ENCODE assay signal across 15 cellular contexts in genomic region chr17:1068356-1068755, GRCh38.
A peak's percentile ranks its signal among the peaks of the same experiment; 100 is the strongest.
DNase-seq lines count a peak whose midpoint lies in the region; ATAC-seq and TF ChIP-seq lines count a peak whose summit lies in the region.
"Had no signal": no experiment of that assay in that cellular context is flagged by ENCODE, and none has a peak within 500 bp of the region (broad histone marks: within the 10 kb centered on the region; RNA-seq: fewer than 3 reads in every experiment).

No MANE protein-coding gene starts in this region.

- intact Hi-C loops in left ventricle myocardium superior (cut with micrococcal nuclease) (no loop called here), Right ventricle myocardium inferior (cut with DNase I) (no loop called here), lower lobe of right lung (cut with DNase I) (no loop called here), psoas muscle (cut with DNase I) (no loop called here)

- H3K27me3 ChIP-seq in lower lobe of right lung (ENCODE audit: low read depth) (no peaks in the 10 kb centered on the region), psoas muscle (ENCODE audit: insufficient read depth in 3 of 3, low read length in 2 of 3) (no peaks in the 10 kb centered on the region)
- H3K27me3 ChIP-seq: BLaER1 treated with 17β-estradiol and CSF1 and Interleukin-3, amounts not matched to agents 10 nM and 100 nM had no signal

- no peaks in the 10 kb centered on the region for H3K9me3 ChIP-seq in lower lobe of right lung
- no peaks in the 10 kb centered on the region for H3K9me3 ChIP-seq in psoas muscle

- DNase-seq in left ventricle myocardium superior (peak; percentile 12), Right ventricle myocardium inferior (ENCODE audit: missing footprints) (no peak), RWPE1 (ENCODE audit: low spot score) (no peak), lower lobe of right lung (peak; percentile 14), psoas muscle (peak; percentile 1 to 17), GM03348 (ENCODE audit: low spot score) (no peak)
- DNase-seq: ACHN; Calu3; CD4-positive, alpha-beta T cell; DMS 273 treated with DMSO at 0.1 percent for 48 hours; GOT3; H9 had no signal

- H3K4me1 ChIP-seq in lower lobe of right lung = no peaks in the 10 kb centered on the region
- H3K4me1 ChIP-seq in psoas muscle = no peaks in the 10 kb centered on the region
- H3K4me1 ChIP-seq: BLaER1 treated with 17β-estradiol and CSF1 and Interleukin-3, amounts not matched to agents 10 nM and 100 nM had no signal

- H3K4me3 ChIP-seq in lower lobe of right lung (no peak overlapping the region), psoas muscle (no peak overlapping the region)
- H3K4me3 ChIP-seq: BLaER1 treated with 17β-estradiol and CSF1 and Interleukin-3, amounts not matched to agents 10 nM and 100 nM; GM12878 had no signal

- 94 to 96% (median 94%) methylated on average over 7 of the region's 7 CpGs for WGBS in psoas muscle, 3 donors

- H3K27ac ChIP-seq in RWPE1 = peak overlapping the region; percentile 81
- no peak overlapping the region for H3K27ac ChIP-seq in lower lobe of right lung
- no peak overlapping the region for H3K27ac ChIP-seq in psoas muscle
- H3K27ac ChIP-seq: BLaER1 treated with 17β-estradiol and CSF1 and Interleukin-3, amounts not matched to agents 10 nM and 100 nM had no signal

- TF ChIP-seq CTCF in RWPE1 (conservative IDR thresholded peaks at IDR 0.05; ENCODE audit: low read depth) (no peak), lower lobe of right lung (IDR thresholded peaks at IDR 0.05) (no peak), psoas muscle (IDR thresholded peaks at IDR 0.05) (no peak)

- H3K36me3 ChIP-seq in lower lobe of right lung (peaks cover 80% of the 10 kb centered on the region), psoas muscle (ENCODE audit: insufficient read depth in 1 of 2, low read depth in 1 of 2) (peaks cover 0 to 63% of the 10 kb centered on the region in 2 donors)

- POLR2A ChIA-PET in RWPE1 (lab: Yijun Ruan, JAX; ENCODE audit: low non-redundant PET) = no interaction called here

- CTCF ChIA-PET in RWPE1 (lab: Yijun Ruan, JAX) = interaction anchor here (2.0 kb wide), 1 partner anchor 12 kb away, joined by 13 read pairs; no protein-coding TSS in a partner anchor

- ATAC-seq in left ventricle myocardium superior = no peak
- no peak for ATAC-seq in Right ventricle myocardium inferior
- no peak for ATAC-seq in lower lobe of right lung
- no peak for ATAC-seq in psoas muscle
- ATAC-seq in GM21526 (IDR thresholded peaks at IDR 0.05; ENCODE audit: low FRiP score, unreplicated experiment) = no peak
- ATAC-seq: GM12878 had no signal

Comparison
In these comparisons a context has a peak if more than half of its experiments do, and no peak if none do; other contexts are left out.
1. DNase-seq: peak in left ventricle myocardium superior (single experiment), lower lobe of right lung (single experiment) and psoas muscle (2 of 2); none in Right ventricle myocardium inferior (single experiment), RWPE1 (single experiment) and GM03348 (single experiment).